8 cellular contexts compared by ENCODE assay signal in genomic region chr19:15379996-15380647, GRCh38. TPM values are rescaled to one million over a fixed set of nuclear protein-coding genes. Genes with fewer than 3 reads are reported as not detected.
A peak's percentile ranks its signal among the peaks of the same experiment; 100 is the strongest.
DNase-seq lines count a peak whose midpoint lies in the region; ATAC-seq and TF ChIP-seq lines count a peak whose summit lies in the region.

No MANE protein-coding gene starts in this region.

- no peaks in the 10 kb centered on the region for H3K9me3 Mint-ChIP-seq in activated T-helper 1 cell treated with anti-CD3 and anti-CD28 coated beads, Interleukin-12 subunit alpha, Interleukin-12 subunit beta, Interleukin-2, Interleukin-4 antibody, amounts not matched to agents 30 ng/mL and 10 ng/mL and 1 ng/mL, durations not matched to agents 14 hours and 24 hours and 36 hours

- peaks cover 35% of the 10 kb centered on the region for H3K4me1 Mint-ChIP-seq in activated T-helper 1 cell treated with anti-CD3 and anti-CD28 coated beads, Interleukin-12 subunit alpha, Interleukin-12 subunit beta, Interleukin-2, Interleukin-4 antibody, amounts not matched to agents 30 ng/mL and 10 ng/mL and 1 ng/mL, durations not matched to agents 14 hours and 24 hours and 36 hours (ENCODE audit: low read depth)

- H3K4me3 Mint-ChIP-seq in activated T-helper 1 cell treated with anti-CD3 and anti-CD28 coated beads, Interleukin-12 subunit alpha, Interleukin-12 subunit beta, Interleukin-2, Interleukin-4 antibody, amounts not matched to agents 30 ng/mL and 10 ng/mL and 1 ng/mL, durations not matched to agents 14 hours and 24 hours and 36 hours = peak overlapping the region; percentile 98

- TF ChIP-seq CTCF in AG10803 (conservative IDR thresholded peaks at IDR 0.05; ENCODE audit: low read length) (no peak), GM12875 (IDR thresholded peaks at IDR 0.05; ENCODE audit: borderline replicate concordance, insufficient read depth, low read depth, low read length) (no peak)

- H3K27me3 Mint-ChIP-seq in activated T-helper 1 cell treated with anti-CD3 and anti-CD28 coated beads, Interleukin-12 subunit alpha, Interleukin-12 subunit beta, Interleukin-2, Interleukin-4 antibody, amounts not matched to agents 30 ng/mL and 10 ng/mL and 1 ng/mL, durations not matched to agents 14 hours and 24 hours and 36 hours (ENCODE audit: insufficient read depth) = no peaks in the 10 kb centered on the region

- ATAC-seq in HG02763 (IDR thresholded peaks at IDR 0.05; ENCODE audit: unreplicated experiment) = peak; percentile 14
- ATAC-seq in left ventricle myocardium superior = peak; percentile 11

- peaks cover 17% of the 10 kb centered on the region for H3K36me3 Mint-ChIP-seq in activated T-helper 1 cell treated with anti-CD3 and anti-CD28 coated beads, Interleukin-12 subunit alpha, Interleukin-12 subunit beta, Interleukin-2, Interleukin-4 antibody, amounts not matched to agents 30 ng/mL and 10 ng/mL and 1 ng/mL, durations not matched to agents 14 hours and 24 hours and 36 hours (ENCODE audit: low read depth)

- H3K27ac Mint-ChIP-seq in activated T-helper 1 cell treated with anti-CD3 and anti-CD28 coated beads, Interleukin-12 subunit alpha, Interleukin-12 subunit beta, Interleukin-2, Interleukin-4 antibody, amounts not matched to agents 30 ng/mL and 10 ng/mL and 1 ng/mL, durations not matched to agents 14 hours and 24 hours and 36 hours = peak overlapping the region; percentile 100

- H3K4me3 ChIP-seq in AG10803 (ENCODE audit: low read length) = peak overlapping the region; percentile 69
- H3K4me3 ChIP-seq in GM12875 (ENCODE audit: low read depth, low read length) = peak overlapping the region; percentile 64

- intact Hi-C loops in activated T-helper 1 cell treated with anti-CD3 and anti-CD28 coated beads, Interleukin-12 subunit alpha, Interleukin-12 subunit beta, Interleukin-2, Interleukin-4 antibody, amounts not matched to agents 30 ng/mL and 10 ng/mL and 1 ng/mL, durations not matched to agents 14 hours and 24 hours and 36 hours (cut with micrococcal nuclease) = loop anchor here (1.0 kb wide), 9 partner anchors 39 to 255 kb away; partner anchors contain the start of gene WIZ
- intact Hi-C loops in left ventricle myocardium superior (cut with micrococcal nuclease) = no loop called here

- DNase-seq in AG10803 (ENCODE audit: low read depth) = peak; percentile 37
- DNase-seq in NCI-H146 (lab: John Stamatoyannopoulos, UW) = peak; percentile 84
- no peak for DNase-seq in activated T-helper 1 cell treated with anti-CD3 and anti-CD28 coated beads, Interleukin-12 subunit alpha, Interleukin-12 subunit beta, Interleukin-2, Interleukin-4 antibody, amounts not matched to agents 30 ng/mL and 10 ng/mL and 1 ng/mL, durations not matched to agents 14 hours and 24 hours and 36 hours (ENCODE audit: low spot score)
- DNase-seq in left ventricle myocardium superior = no peak
- peak; percentile 21 for DNase-seq in renal cortical epithelial cell (ENCODE audit: low read depth)
- DNase-seq in mesenteric fat pad (ENCODE audit: low spot score) = no peak

RNA-seq across cellular contexts. Expression of gene AKAP8, which starts 0.5 kb away (rescaled TPM):
- total RNA-seq in activated T-helper 1 cell treated with anti-CD3 and anti-CD28 coated beads, Interleukin-12 subunit alpha, Interleukin-12 subunit beta, Interleukin-2, Interleukin-4 antibody, amounts not matched to agents 30 ng/mL and 10 ng/mL and 1 ng/mL, durations not matched to agents 14 hours and 24 hours and 36 hours = 52.7 and 57.5 TPM in 2 replicates
- total RNA-seq in left ventricle myocardium superior = 24.0 TPM
- total RNA-seq in renal cortical epithelial cell = 17.0 and 23.5 TPM in 2 replicates
- 38.3 TPM for total RNA-seq in mesenteric fat pad

RNA-seq across cellular contexts. Expression of gene AKAP8L, which starts 38.7 kb away (rescaled TPM):
- 73.8 and 77.9 TPM in 2 replicates for total RNA-seq in activated T-helper 1 cell treated with anti-CD3 and anti-CD28 coated beads, Interleukin-12 subunit alpha, Interleukin-12 subunit beta, Interleukin-2, Interleukin-4 antibody, amounts not matched to agents 30 ng/mL and 10 ng/mL and 1 ng/mL, durations not matched to agents 14 hours and 24 hours and 36 hours
- total RNA-seq in left ventricle myocardium superior (82.5 TPM), renal cortical epithelial cell (42.4 and 80.6 TPM in 2 replicates), mesenteric fat pad (63.8 TPM)

RNA-seq across cellular contexts. Expression of gene BRD4, which starts 47.8 kb away (rescaled TPM):
- 122 and 129 TPM in 2 replicates for total RNA-seq in activated T-helper 1 cell treated with anti-CD3 and anti-CD28 coated beads, Interleukin-12 subunit alpha, Interleukin-12 subunit beta, Interleukin-2, Interleukin-4 antibody, amounts not matched to agents 30 ng/mL and 10 ng/mL and 1 ng/mL, durations not matched to agents 14 hours and 24 hours and 36 hours
- total RNA-seq in left ventricle myocardium superior (67.4 TPM), renal cortical epithelial cell (8.7 and 30.7 TPM in 2 replicates), mesenteric fat pad (96.3 TPM)

Comparison
In these comparisons a context has a peak if more than half of its experiments do, and no peak if none do; other contexts are left out.
1. DNase-seq: peak in AG10803 (single experiment), NCI-H146 (single experiment) and renal cortical epithelial cell (single experiment); none in activated T-helper 1 cell treated with anti-CD3 and anti-CD28 coated beads, Interleukin-12 subunit alpha, Interleukin-12 subunit beta, Interleukin-2, Interleukin-4 antibody, amounts not matched to agents 30 ng/mL and 10 ng/mL and 1 ng/mL, durations not matched to agents 14 hours and 24 hours and 36 hours (single experiment), left ventricle myocardium superior (single experiment) and mesenteric fat pad (single experiment).